1 cellular context compared by ENCODE assay signal in genomic region chr1:218480691-218481099, GRCh38.
TF ChIP-seq lines count a peak whose summit lies in the region.

No MANE protein-coding gene starts in this region.

TF ChIP-seq in A549, 52 proteins besides CTCF, POLR2A, EP300 and RAD21 (continued from another document):
- TF ChIP-seq ELK1 (IDR thresholded peaks at IDR 0.05; ENCODE audit: low read depth, low read length), result no peak
- no peak for TF ChIP-seq ATOH8 (CRISPR knock-in tag; IDR thresholded peaks at IDR 0.05; ENCODE audit: low read depth)
- TF ChIP-seq RARB (CRISPR knock-in tag; IDR thresholded peaks at IDR 0.05), result peak; percentile 83; the same call in 1 of the 2 replicates
- TF ChIP-seq MAX (IDR thresholded peaks at IDR 0.05), result no peak
- no peak for TF ChIP-seq TFCP2L1 (CRISPR knock-in tag; IDR thresholded peaks at IDR 0.05)
- no peak for TF ChIP-seq FOSB (CRISPR knock-in tag; IDR thresholded peaks at IDR 0.05)
- TF ChIP-seq HOXB13 (CRISPR knock-in tag; IDR thresholded peaks at IDR 0.05; ENCODE audit: low read depth), result no peak
- no peak for TF ChIP-seq ZNF302 (CRISPR knock-in tag; IDR thresholded peaks at IDR 0.05)
- no peak for TF ChIP-seq NPAS2 (CRISPR knock-in tag; IDR thresholded peaks at IDR 0.05; ENCODE audit: borderline replicate concordance)
- TF ChIP-seq BHLHE40 (IDR thresholded peaks at IDR 0.05; ENCODE audit: low read depth, low read length), result no peak
- no peak for TF ChIP-seq SREBF2 (IDR thresholded peaks at IDR 0.05)
- TF ChIP-seq REST (IDR thresholded peaks at IDR 0.05), result peak; percentile 16; the same call in 1 of the 2 replicates
- TF ChIP-seq HOXA7 (CRISPR knock-in tag; IDR thresholded peaks at IDR 0.05), result no peak; the same call in 1 of the 2 replicates
- TF ChIP-seq FOXS1 (CRISPR knock-in tag; IDR thresholded peaks at IDR 0.05), result no peak; the same call in 1 of the 2 replicates
- TF ChIP-seq HEYL (CRISPR knock-in tag; IDR thresholded peaks at IDR 0.05), result no peak
- peak; percentile 99 for TF ChIP-seq JUNB (IDR thresholded peaks at IDR 0.05)
- TF ChIP-seq HOXB5 (CRISPR knock-in tag; IDR thresholded peaks at IDR 0.05), result 0 out of 2 replicates have a peak, but pooled peaks have one; percentile 77
